ENCODE assay signal across 1 cellular context in genomic region chr1:243849089-243850012, GRCh38.
TF ChIP-seq lines count a peak whose summit lies in the region.

No MANE protein-coding gene starts in this region.

TF ChIP-seq in HEK293, 187 proteins besides CTCF, POLR2A, EP300 and RAD21 (continued from another document and continues in another):
- TF ChIP-seq ZNF704 (tag by site-specific recombination; IDR thresholded peaks at IDR 0.05) (no peak), HOXC10 (CRISPR knock-in tag; IDR thresholded peaks at IDR 0.05) (no peak), SP3 (tag by site-specific recombination; IDR thresholded peaks at IDR 0.05) (peak; percentile 84), ZNF830 (tag by site-specific recombination; IDR thresholded peaks at IDR 0.05; ENCODE audit: low read depth) (no peak), ZNF175 (tag by site-specific recombination; IDR thresholded peaks at IDR 0.05) (no peak), ZNF274 (IDR thresholded peaks at IDR 0.05; ENCODE audit: low read length) (no peak), ZNF274 (tag by site-specific recombination; IDR thresholded peaks at IDR 0.05; ENCODE audit: borderline replicate concordance) (no peak), SCRT2 (tag by site-specific recombination; IDR thresholded peaks at IDR 0.05) (no peak), ZNF133 (tag by site-specific recombination; IDR thresholded peaks at IDR 0.05) (no peak), ZBTB7A (tag by site-specific recombination; IDR thresholded peaks at IDR 0.05; ENCODE audit: low read depth) (peak; percentile 57; the same call in 1 of the 2 replicates), ZNF747 (tag by site-specific recombination; IDR thresholded peaks at IDR 0.05) (no peak), MEIS1 (CRISPR knock-in tag; IDR thresholded peaks at IDR 0.05; ENCODE audit: borderline replicate concordance) (no peak), ZNF248 (tag by site-specific recombination; IDR thresholded peaks at IDR 0.05) (no peak), GLI4 (tag by site-specific recombination; IDR thresholded peaks at IDR 0.05) (no peak), REST (tag by site-specific recombination; IDR thresholded peaks at IDR 0.05) (no peak), ZNF18 (tag by site-specific recombination; IDR thresholded peaks at IDR 0.05) (no peak), ZBTB1 (tag by site-specific recombination; IDR thresholded peaks at IDR 0.05) (no peak), ZNF571 (tag by site-specific recombination; IDR thresholded peaks at IDR 0.05) (no peak), ZNF341 (tag by site-specific recombination; IDR thresholded peaks at IDR 0.05; ENCODE audit: low read depth) (peak; percentile 95), ZNF654 (tag by site-specific recombination; IDR thresholded peaks at IDR 0.05; ENCODE audit: low read depth) (no peak), ZNF623 (tag by site-specific recombination; IDR thresholded peaks at IDR 0.05) (no peak), ZNF266 (tag by site-specific recombination; IDR thresholded peaks at IDR 0.05; ENCODE audit: low read depth) (no peak), ZNF529 (tag by site-specific recombination; IDR thresholded peaks at IDR 0.05; ENCODE audit: insufficient replicate concordance) (no peak), ZNF677 (tag by site-specific recombination; IDR thresholded peaks at IDR 0.05) (no peak), ZNF549 (tag by site-specific recombination; IDR thresholded peaks at IDR 0.05) (no peak), ZBTB10 (tag by site-specific recombination; IDR thresholded peaks at IDR 0.05) (no peak; the same call in 1 of the 2 replicates), ZEB2 (tag by site-specific recombination; IDR thresholded peaks at IDR 0.05) (peak; percentile 77), ZNF433 (tag by site-specific recombination; IDR thresholded peaks at IDR 0.05; ENCODE audit: low read depth) (no peak), ZNF521 (tag by site-specific recombination; IDR thresholded peaks at IDR 0.05) (no peak), ZNF488 (tag by site-specific recombination; IDR thresholded peaks at IDR 0.05) (no peak), ZNF26 (tag by site-specific recombination; IDR thresholded peaks at IDR 0.05) (no peak), YY1 (tag by site-specific recombination; IDR thresholded peaks at IDR 0.05) (peak; percentile 56; the same call in 1 of the 2 replicates), OVOL3 (tag by site-specific recombination; IDR thresholded peaks at IDR 0.05) (no peak), ZNF843 (tag by site-specific recombination; IDR thresholded peaks at IDR 0.05) (no peak; the same call in 1 of the 2 replicates), SP2 (tag by site-specific recombination; IDR thresholded peaks at IDR 0.05) (peak; percentile 43), ZNF398 (tag by site-specific recombination; IDR thresholded peaks at IDR 0.05) (peak; percentile 90), ZFP69B (tag by site-specific recombination; IDR thresholded peaks at IDR 0.05) (peak; percentile 98), ZSCAN5A (tag by site-specific recombination; IDR thresholded peaks at IDR 0.05) (peak; percentile 53; the same call in 1 of the 2 replicates), ZNF610 (tag by site-specific recombination; IDR thresholded peaks at IDR 0.05; ENCODE audit: borderline replicate concordance) (no peak), ZSCAN30 (tag by site-specific recombination; IDR thresholded peaks at IDR 0.05) (no peak), ZNF658 (tag by site-specific recombination; IDR thresholded peaks at IDR 0.05) (no peak), ZNF138 (tag by site-specific recombination; IDR thresholded peaks at IDR 0.05; ENCODE audit: borderline replicate concordance) (no peak), ZNF626 (tag by site-specific recombination; IDR thresholded peaks at IDR 0.05) (no peak), ZNF555 (tag by site-specific recombination; conservative IDR thresholded peaks at IDR 0.05) (no peak), ZNF776 (tag by site-specific recombination; IDR thresholded peaks at IDR 0.05; ENCODE audit: borderline replicate concordance) (no peak), ZNF2 (tag by site-specific recombination; IDR thresholded peaks at IDR 0.05) (peak; percentile 55; the same call in 1 of the 2 replicates)
- TF ChIP-seq, protein P1, sequence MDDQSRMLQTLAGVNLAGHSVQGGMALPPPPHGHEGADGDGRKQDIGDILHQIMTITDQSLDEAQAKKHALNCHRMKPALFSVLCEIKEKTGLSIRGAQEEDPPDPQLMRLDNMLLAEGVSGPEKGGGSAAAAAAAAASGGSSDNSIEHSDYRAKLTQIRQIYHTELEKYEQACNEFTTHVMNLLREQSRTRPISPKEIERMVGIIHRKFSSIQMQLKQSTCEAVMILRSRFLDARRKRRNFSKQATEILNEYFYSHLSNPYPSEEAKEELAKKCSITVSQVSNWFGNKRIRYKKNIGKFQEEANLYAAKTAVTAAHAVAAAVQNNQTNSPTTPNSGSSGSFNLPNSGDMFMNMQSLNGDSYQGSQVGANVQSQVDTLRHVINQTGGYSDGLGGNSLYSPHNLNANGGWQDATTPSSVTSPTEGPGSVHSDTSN (CRISPR knock-in tag; IDR thresholded peaks at IDR 0.05): no peak
- TF ChIP-seq, protein P2, sequence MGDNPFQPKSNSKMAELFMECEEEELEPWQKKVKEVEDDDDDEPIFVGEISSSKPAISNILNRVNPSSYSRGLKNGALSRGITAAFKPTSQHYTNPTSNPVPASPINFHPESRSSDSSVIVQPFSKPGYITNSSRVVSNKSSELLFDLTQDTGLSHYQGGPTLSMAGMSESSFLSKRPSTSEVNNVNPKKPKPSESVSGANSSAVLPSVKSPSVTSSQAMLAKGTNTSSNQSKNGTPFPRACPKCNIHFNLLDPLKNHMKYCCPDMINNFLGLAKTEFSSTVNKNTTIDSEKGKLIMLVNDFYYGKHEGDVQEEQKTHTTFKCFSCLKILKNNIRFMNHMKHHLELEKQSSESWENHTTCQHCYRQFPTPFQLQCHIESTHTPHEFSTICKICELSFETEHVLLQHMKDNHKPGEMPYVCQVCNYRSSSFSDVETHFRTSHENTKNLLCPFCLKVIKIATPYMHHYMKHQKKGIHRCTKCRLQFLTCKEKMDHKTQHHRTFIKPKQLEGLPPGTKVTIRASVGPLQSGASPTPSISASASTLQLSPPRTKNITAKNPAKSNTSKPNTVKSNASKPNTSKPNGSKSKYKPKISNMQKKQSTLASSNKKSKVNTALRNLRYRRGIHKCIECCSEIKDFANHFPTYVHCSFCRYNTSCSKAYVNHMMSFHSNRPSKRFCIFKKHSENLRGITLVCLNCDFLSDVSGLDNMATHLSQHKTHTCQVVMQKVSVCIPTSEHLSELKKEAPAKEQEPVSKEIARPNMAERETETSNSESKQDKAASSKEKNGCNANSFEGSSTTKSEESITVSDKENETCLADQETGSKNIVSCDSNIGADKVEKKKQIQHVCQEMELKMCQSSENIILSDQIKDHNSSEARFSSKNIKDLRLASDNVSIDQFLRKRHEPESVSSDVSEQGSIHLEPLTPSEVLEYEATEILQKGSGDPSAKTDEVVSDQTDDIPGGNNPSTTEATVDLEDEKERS (tag by site-specific recombination; IDR thresholded peaks at IDR 0.05): no peak
